Comparison of ENCODE assay signal across 9 cellular contexts in the genomic region with DNA sequence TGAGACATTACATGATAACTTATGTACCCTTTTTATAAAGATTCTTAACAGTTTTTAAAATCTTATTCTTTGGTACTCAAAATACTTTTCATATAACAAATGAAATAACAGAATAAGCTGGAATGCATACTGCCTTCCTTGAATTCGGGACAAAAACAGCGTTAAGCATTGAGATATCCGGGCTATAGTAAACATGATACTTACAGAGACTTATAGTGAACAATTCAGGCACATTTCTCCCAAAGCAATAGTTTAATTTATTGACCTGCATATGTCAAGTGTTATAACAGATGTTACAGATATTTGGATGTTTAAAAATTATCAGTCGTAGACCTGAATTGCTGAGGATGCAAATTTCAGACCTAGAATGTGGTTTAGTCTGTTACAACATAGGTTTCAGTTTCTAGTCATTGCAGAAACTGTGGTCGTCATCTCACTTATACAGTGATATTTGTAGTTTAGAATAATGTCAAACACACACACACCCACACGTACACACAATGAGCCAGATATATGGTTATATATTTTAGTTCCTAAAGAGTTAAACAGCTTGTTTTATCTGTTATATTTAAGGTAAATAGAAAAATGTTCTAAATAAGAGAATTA.
DNase-seq lines count a peak whose midpoint lies in the region; ATAC-seq, FAIRE-seq and TF ChIP-seq lines count a peak whose summit lies in the region.
"Had no signal": no experiment of that assay in that cellular context is flagged by ENCODE, and none has a peak within 500 bp of the region (broad histone marks: within the 10 kb centered on the region; RNA-seq: fewer than 3 reads in every experiment).

No MANE protein-coding gene starts in this region.

- DNase-seq in CD4-positive, alpha-beta memory T cell, result peak in 4 of 5 donors; percentile 3 to 11 (median 7)
- no peak for DNase-seq in adipocyte (ENCODE audit: low read depth)
- DNase-seq in SK-N-SH, result no peak
- no peak for DNase-seq in T1000 (lab: John Stamatoyannopoulos, UW)
- no peak for DNase-seq in D721Med (ENCODE audit: insufficient read length, low spot score)
- no peak for DNase-seq in NCI-H510A treated with DMSO at 0.1 percent for 48 hours (lab: John Stamatoyannopoulos, UW)

- POLR2A ChIA-PET in CD4-positive, alpha-beta memory T cell (lab: Charles Lee; ENCODE audit: partially characterized antibody), result no interaction called here
- POLR2A ChIA-PET in SK-N-SH (lab: Yijun Ruan, JAX), result no interaction called here

- H3K79me2 ChIP-seq in SK-N-SH (ENCODE audit: insufficient read depth), result no peaks in the 10 kb centered on the region

- TF ChIP-seq RAD21 in SK-N-SH (IDR thresholded peaks at IDR 0.05; ENCODE audit: low read length), result no peak

- H3K4me1 Mint-ChIP-seq in CD4-positive, alpha-beta memory T cell, result peaks cover 20 to 33% (median 26%) of the 10 kb centered on the region in 4 donors

- H3K27ac ChIP-seq in CD4-positive, alpha-beta memory T cell (ENCODE audit: low read depth, low read length), result peak overlapping the region; percentile 5
- no peak overlapping the region for H3K27ac ChIP-seq in SK-N-SH (ENCODE audit: low read depth in 2 of 2, low read length in 1 of 2)
- H3K27ac ChIP-seq: cardiac muscle cell had no signal

- no peaks in the 10 kb centered on the region for H3K9me2 ChIP-seq in SK-N-SH

- no peak for TF ChIP-seq EP300 in SK-N-SH (IDR thresholded peaks at IDR 0.05; ENCODE audit: borderline replicate concordance in 1 of 2, low read depth in 1 of 2, low read length in 1 of 2)

- H3K4me3 Mint-ChIP-seq in CD4-positive, alpha-beta memory T cell, result peak overlapping the region; percentile 33 to 87 (median 70)

- CTCF ChIA-PET in CD4-positive, alpha-beta memory T cell (lab: Charles Lee; ENCODE audit: partially characterized antibody), result no interaction called here
- CTCF ChIA-PET in SK-N-SH (lab: Yijun Ruan, JAX), result interaction anchor here (1.4 kb wide), 1 partner anchor 10 kb away, joined by 3 read pairs; no protein-coding TSS in a partner anchor

- H3K4me2 ChIP-seq in SK-N-SH, result no peak overlapping the region

- no peaks in the 10 kb centered on the region for H3K9me3 Mint-ChIP-seq in CD4-positive, alpha-beta memory T cell

- H3K4me3 ChIP-seq in CD4-positive, alpha-beta memory T cell (ENCODE audit: low read length in 2 of 2), result no peak overlapping the region
- H3K4me3 ChIP-seq in adipocyte (ENCODE audit: low read length), result peak overlapping the region; percentile 76
- H3K4me3 ChIP-seq in SK-N-SH (ENCODE audit: low read depth in 2 of 2, low read length in 1 of 2), result no peak overlapping the region
- H3K4me3 ChIP-seq: cardiac muscle cell had no signal

- no peaks in the 10 kb centered on the region for H3K36me3 ChIP-seq in CD4-positive, alpha-beta memory T cell (ENCODE audit: insufficient read depth, low read length)
- H3K36me3 ChIP-seq in adipocyte (ENCODE audit: control insufficient read depth, insufficient read depth, low read length, severe bottlenecking), result no peaks in the 10 kb centered on the region
- peaks cover 0 to 5% of the 10 kb centered on the region in 2 experiments for H3K36me3 ChIP-seq in SK-N-SH (replicated peaks in 1 of 2; ENCODE audit: control insufficient read depth in 1 of 2, insufficient read depth in 2 of 2, low read length in 1 of 2)
- H3K36me3 ChIP-seq: cardiac muscle cell had no signal

- no peaks in the 10 kb centered on the region for H4K20me1 ChIP-seq in SK-N-SH (ENCODE audit: insufficient read depth)

- no peak for FAIRE-seq in D721Med (lab: Jason Lieb, UNC)

- intact Hi-C loops in CD4-positive, alpha-beta memory T cell (cut with micrococcal nuclease), result no loop called here

- H3K27ac Mint-ChIP-seq in CD4-positive, alpha-beta memory T cell, result peak overlapping the region in 6 of 7 donors; percentile 18 to 89 (median 63)

- H3K27me3 Mint-ChIP-seq in CD4-positive, alpha-beta memory T cell, result no peaks in the 10 kb centered on the region

- no peaks in the 10 kb centered on the region for H3F3A ChIP-seq in SK-N-SH (replicated peaks; ENCODE audit: insufficient read depth)

- H3K9me3 ChIP-seq in CD4-positive, alpha-beta memory T cell (ENCODE audit: control insufficient read depth in 1 of 2, low read length in 2 of 2), result no peaks in the 10 kb centered on the region
- H3K9me3 ChIP-seq in adipocyte (ENCODE audit: control insufficient read depth, low read length) (no peaks in the 10 kb centered on the region), SK-N-SH (no peaks in the 10 kb centered on the region)

- H3K9ac ChIP-seq in adipocyte (ENCODE audit: low read length) (peak overlapping the region; percentile 70), SK-N-SH (no peak overlapping the region)

- peaks cover 15% of the 10 kb centered on the region in 2 donors for H3K36me3 Mint-ChIP-seq in CD4-positive, alpha-beta memory T cell

- TF ChIP-seq CTCF in SK-N-SH (IDR thresholded peaks at IDR 0.05) (no peak), D721Med (IDR thresholded peaks at IDR 0.05; ENCODE audit: insufficient read depth, missing control alignments) (no peak)

- no peaks in the 10 kb centered on the region for H3K27me3 ChIP-seq in CD4-positive, alpha-beta memory T cell (ENCODE audit: insufficient read depth, low read length)
- H3K27me3 ChIP-seq in adipocyte (replicated peaks; ENCODE audit: control insufficient read depth, insufficient read depth, low read length), result no peaks in the 10 kb centered on the region
- no peaks in the 10 kb centered on the region for H3K27me3 ChIP-seq in SK-N-SH (ENCODE audit: insufficient read depth)
- H3K27me3 ChIP-seq: cardiac muscle cell had no signal

- H3K4me1 ChIP-seq in CD4-positive, alpha-beta memory T cell (ENCODE audit: insufficient read depth, low read length), result peaks cover 21% of the 10 kb centered on the region
- H3K4me1 ChIP-seq in adipocyte (ENCODE audit: control insufficient read depth, insufficient read depth, low read length) (peaks cover 34% of the 10 kb centered on the region), SK-N-SH (ENCODE audit: control insufficient read depth in 1 of 2, insufficient read depth in 2 of 2, low read depth in 1 of 2, low read length in 1 of 2) (peaks cover 0 to 4% of the 10 kb centered on the region in 2 experiments; a peak in 2 of 4 replicates)

- no peak overlapping the region for H2AFZ ChIP-seq in SK-N-SH (ENCODE audit: low read depth)

- ATAC-seq in GM19455 (IDR thresholded peaks at IDR 0.05; ENCODE audit: unreplicated experiment) (peak; percentile 96), HG03457 (IDR thresholded peaks at IDR 0.05; ENCODE audit: unreplicated experiment) (peak; percentile 93)

- 92% methylated on average over 6 of the region's 6 CpGs for WGBS in SK-N-SH (ENCODE audit: low lambda C conversion rate)

TF ChIP-seq in SK-N-SH, 30 proteins besides CTCF, POLR2A, EP300 and RAD21 (continues in another document):
- TF ChIP-seq, protein P1, sequence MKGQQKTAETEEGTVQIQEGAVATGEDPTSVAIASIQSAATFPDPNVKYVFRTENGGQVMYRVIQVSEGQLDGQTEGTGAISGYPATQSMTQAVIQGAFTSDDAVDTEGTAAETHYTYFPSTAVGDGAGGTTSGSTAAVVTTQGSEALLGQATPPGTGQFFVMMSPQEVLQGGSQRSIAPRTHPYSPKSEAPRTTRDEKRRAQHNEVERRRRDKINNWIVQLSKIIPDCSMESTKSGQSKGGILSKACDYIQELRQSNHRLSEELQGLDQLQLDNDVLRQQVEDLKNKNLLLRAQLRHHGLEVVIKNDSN (IDR thresholded peaks at IDR 0.05; ENCODE audit: borderline replicate concordance, low read depth), result no peak
- no peak for TF ChIP-seq TAF1 (IDR thresholded peaks at IDR 0.05; ENCODE audit: borderline replicate concordance, low read depth, low read length)
- no peak for TF ChIP-seq RFX5 (IDR thresholded peaks at IDR 0.05; ENCODE audit: low read length)
- no peak for TF ChIP-seq POLR2AphosphoS5 (IDR thresholded peaks at IDR 0.05; ENCODE audit: low read depth, low read length)
- no peak for TF ChIP-seq SIN3A (IDR thresholded peaks at IDR 0.05; ENCODE audit: borderline replicate concordance, low read depth, low read length)
- TF ChIP-seq GABPA (IDR thresholded peaks at IDR 0.05; ENCODE audit: low read depth), result no peak
- TF ChIP-seq MXI1 (IDR thresholded peaks at IDR 0.05; ENCODE audit: low read depth, low read length), result no peak
- TF ChIP-seq, protein P2, sequence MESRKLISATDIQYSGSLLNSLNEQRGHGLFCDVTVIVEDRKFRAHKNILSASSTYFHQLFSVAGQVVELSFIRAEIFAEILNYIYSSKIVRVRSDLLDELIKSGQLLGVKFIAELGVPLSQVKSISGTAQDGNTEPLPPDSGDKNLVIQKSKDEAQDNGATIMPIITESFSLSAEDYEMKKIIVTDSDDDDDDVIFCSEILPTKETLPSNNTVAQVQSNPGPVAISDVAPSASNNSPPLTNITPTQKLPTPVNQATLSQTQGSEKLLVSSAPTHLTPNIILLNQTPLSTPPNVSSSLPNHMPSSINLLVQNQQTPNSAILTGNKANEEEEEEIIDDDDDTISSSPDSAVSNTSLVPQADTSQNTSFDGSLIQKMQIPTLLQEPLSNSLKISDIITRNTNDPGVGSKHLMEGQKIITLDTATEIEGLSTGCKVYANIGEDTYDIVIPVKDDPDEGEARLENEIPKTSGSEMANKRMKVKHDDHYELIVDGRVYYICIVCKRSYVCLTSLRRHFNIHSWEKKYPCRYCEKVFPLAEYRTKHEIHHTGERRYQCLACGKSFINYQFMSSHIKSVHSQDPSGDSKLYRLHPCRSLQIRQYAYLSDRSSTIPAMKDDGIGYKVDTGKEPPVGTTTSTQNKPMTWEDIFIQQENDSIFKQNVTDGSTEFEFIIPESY (IDR thresholded peaks at IDR 0.05; ENCODE audit: borderline replicate concordance, low read depth), result no peak
- TF ChIP-seq NFIC (IDR thresholded peaks at IDR 0.05; ENCODE audit: borderline replicate concordance), result no peak
- TF ChIP-seq, protein P3, sequence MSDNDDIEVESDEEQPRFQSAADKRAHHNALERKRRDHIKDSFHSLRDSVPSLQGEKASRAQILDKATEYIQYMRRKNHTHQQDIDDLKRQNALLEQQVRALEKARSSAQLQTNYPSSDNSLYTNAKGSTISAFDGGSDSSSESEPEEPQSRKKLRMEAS (IDR thresholded peaks at IDR 0.05; ENCODE audit: low read depth), result no peak
- TF ChIP-seq, protein P4, sequence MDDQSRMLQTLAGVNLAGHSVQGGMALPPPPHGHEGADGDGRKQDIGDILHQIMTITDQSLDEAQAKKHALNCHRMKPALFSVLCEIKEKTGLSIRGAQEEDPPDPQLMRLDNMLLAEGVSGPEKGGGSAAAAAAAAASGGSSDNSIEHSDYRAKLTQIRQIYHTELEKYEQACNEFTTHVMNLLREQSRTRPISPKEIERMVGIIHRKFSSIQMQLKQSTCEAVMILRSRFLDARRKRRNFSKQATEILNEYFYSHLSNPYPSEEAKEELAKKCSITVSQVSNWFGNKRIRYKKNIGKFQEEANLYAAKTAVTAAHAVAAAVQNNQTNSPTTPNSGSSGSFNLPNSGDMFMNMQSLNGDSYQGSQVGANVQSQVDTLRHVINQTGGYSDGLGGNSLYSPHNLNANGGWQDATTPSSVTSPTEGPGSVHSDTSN (IDR thresholded peaks at IDR 0.05), result no peak
- TF ChIP-seq YY1 (IDR thresholded peaks at IDR 0.05; ENCODE audit: low read depth), result no peak
- TF ChIP-seq NRF1 (IDR thresholded peaks at IDR 0.05; ENCODE audit: low read depth, low read length), result no peak
- TF ChIP-seq ELF1 (IDR thresholded peaks at IDR 0.05), result no peak

Comparison
In these comparisons a context has a peak if more than half of its experiments do, and no peak if none do; other contexts are left out.
1. DNase-seq: peak in CD4-positive, alpha-beta memory T cell (4 of 5); none in adipocyte (single experiment), SK-N-SH (single experiment), T1000 (single experiment), D721Med (single experiment) and NCI-H510A treated with DMSO at 0.1 percent for 48 hours (single experiment).